In genomic region chr12:27549801-27550652, GRCh38 we compare ENCODE assay signal across 8 cellular contexts. TPM values are rescaled to one million over a fixed set of nuclear protein-coding genes. Genes with fewer than 3 reads are reported as not detected.
A peak's percentile ranks its signal among the peaks of the same experiment; 100 is the strongest.
DNase-seq lines count a peak whose midpoint lies in the region; ATAC-seq and TF ChIP-seq lines count a peak whose summit lies in the region.

No MANE protein-coding gene starts in this region.

- H3K4me1 ChIP-seq in foreskin keratinocyte (peaks cover 57% of the 10 kb centered on the region), prostate gland (replicated peaks) (peaks cover 8% of the 10 kb centered on the region)

- TF ChIP-seq CTCF in AG10803 (conservative IDR thresholded peaks at IDR 0.05; ENCODE audit: low read length) (no peak), foreskin keratinocyte (conservative IDR thresholded peaks at IDR 0.05) (no peak), prostate gland (IDR thresholded peaks at IDR 0.05) (no peak)

- H3K27ac ChIP-seq in foreskin keratinocyte (peak overlapping the region; percentile 94), prostate gland (peak overlapping the region; percentile 40 to 57)

- H3K4me3 Mint-ChIP-seq in activated naive CD8-positive, alpha-beta T cell treated with anti-CD3 and anti-CD28 coated beads, Interleukin-2, amount 50 U/mL, for 24 hours: no peak overlapping the region

- peaks cover 2% of the 10 kb centered on the region for H3K36me3 Mint-ChIP-seq in activated naive CD8-positive, alpha-beta T cell treated with anti-CD3 and anti-CD28 coated beads, Interleukin-2, amount 50 U/mL, for 24 hours (ENCODE audit: low read depth)

- H3K4me1 Mint-ChIP-seq in activated naive CD8-positive, alpha-beta T cell treated with anti-CD3 and anti-CD28 coated beads, Interleukin-2, amount 50 U/mL, for 24 hours: peaks cover 32% of the 10 kb centered on the region

- 30% methylated on average over 12 of the region's 12 CpGs for WGBS in prostate gland

- no peaks in the 10 kb centered on the region for H3K36me3 ChIP-seq in prostate gland

- no peak overlapping the region for H3K27ac Mint-ChIP-seq in activated naive CD8-positive, alpha-beta T cell treated with anti-CD3 and anti-CD28 coated beads, Interleukin-2, amount 50 U/mL, for 24 hours

- H3K27me3 Mint-ChIP-seq in activated naive CD8-positive, alpha-beta T cell treated with anti-CD3 and anti-CD28 coated beads, Interleukin-2, amount 50 U/mL, for 24 hours: peaks cover 2% of the 10 kb centered on the region

- ATAC-seq in foreskin keratinocyte (peak; percentile 69), GM21515 (IDR thresholded peaks at IDR 0.05; ENCODE audit: unreplicated experiment) (no peak)
- ATAC-seq in activated naive CD8-positive, alpha-beta T cell treated with anti-CD3 and anti-CD28 coated beads, Interleukin-2, amount 50 U/mL, for 24 hours: no peak

- peak overlapping the region; percentile 44 for H3K4me3 ChIP-seq in AG10803 (ENCODE audit: low read length)
- no peak overlapping the region for H3K4me3 ChIP-seq in prostate gland

- intact Hi-C loops in prostate gland (cut with DNase I): loop anchor here (10.0 kb wide), 1 partner anchor 65 kb away; no protein-coding TSS in a partner anchor

- DNase-seq in AG10803 (ENCODE audit: low read depth) (peak; percentile 99), HK-2 (ENCODE audit: unreplicated experiment) (peak; percentile 60), SKM-1 treated with dmso at 0.1 percent for 144 hours (lab: John Stamatoyannopoulos, UW; ENCODE audit: unreplicated experiment) (peak; percentile 64), foreskin keratinocyte (peak; percentile 80 to 86), prostate gland (ENCODE audit: low spot score) (peak; percentile 87)
- no peak for DNase-seq in activated naive CD8-positive, alpha-beta T cell treated with anti-CD3 and anti-CD28 coated beads, Interleukin-2, amount 50 U/mL, for 24 hours
- no peak for DNase-seq in stimulated activated CD4-positive, alpha-beta T cell treated with anti-CD3 and anti-CD28 coated beads, Interleukin-4, amount 100 ng/mL, for 24 hours

- no peaks in the 10 kb centered on the region for H3K27me3 ChIP-seq in foreskin keratinocyte
- H3K27me3 ChIP-seq in prostate gland (replicated peaks; ENCODE audit: insufficient read depth): no peaks in the 10 kb centered on the region

- TF ChIP-seq POLR2A in prostate gland (IDR thresholded peaks at IDR 0.05): no peak

- no peaks in the 10 kb centered on the region for H3K9me3 Mint-ChIP-seq in activated naive CD8-positive, alpha-beta T cell treated with anti-CD3 and anti-CD28 coated beads, Interleukin-2, amount 50 U/mL, for 24 hours

- H3K9me3 ChIP-seq in prostate gland: no peaks in the 10 kb centered on the region

RNA-seq across cellular contexts. Expression of gene PPFIBP1, which starts 26.0 kb away (rescaled TPM):
- total RNA-seq in foreskin keratinocyte: 92.1 and 105 TPM in 2 replicates
- polyA plus RNA-seq in foreskin keratinocyte: 12.6 and 14.2 TPM in 2 replicates
- 100 to 1,000 TPM in 1 of 2 donors, 10 to 100 TPM in 1; 61.3 to 121 TPM for total RNA-seq in prostate gland

Comparison
In these comparisons a context has a peak if more than half of its experiments do, and no peak if none do; other contexts are left out.
1. DNase-seq: peak in AG10803 (single experiment), HK-2 (single experiment), SKM-1 treated with dmso at 0.1 percent for 144 hours (single experiment), foreskin keratinocyte (2 of 2) and prostate gland (single experiment); none in activated naive CD8-positive, alpha-beta T cell treated with anti-CD3 and anti-CD28 coated beads, Interleukin-2, amount 50 U/mL, for 24 hours (single experiment) and stimulated activated CD4-positive, alpha-beta T cell treated with anti-CD3 and anti-CD28 coated beads, Interleukin-4, amount 100 ng/mL, for 24 hours (single experiment).